In the genomic region with DNA sequence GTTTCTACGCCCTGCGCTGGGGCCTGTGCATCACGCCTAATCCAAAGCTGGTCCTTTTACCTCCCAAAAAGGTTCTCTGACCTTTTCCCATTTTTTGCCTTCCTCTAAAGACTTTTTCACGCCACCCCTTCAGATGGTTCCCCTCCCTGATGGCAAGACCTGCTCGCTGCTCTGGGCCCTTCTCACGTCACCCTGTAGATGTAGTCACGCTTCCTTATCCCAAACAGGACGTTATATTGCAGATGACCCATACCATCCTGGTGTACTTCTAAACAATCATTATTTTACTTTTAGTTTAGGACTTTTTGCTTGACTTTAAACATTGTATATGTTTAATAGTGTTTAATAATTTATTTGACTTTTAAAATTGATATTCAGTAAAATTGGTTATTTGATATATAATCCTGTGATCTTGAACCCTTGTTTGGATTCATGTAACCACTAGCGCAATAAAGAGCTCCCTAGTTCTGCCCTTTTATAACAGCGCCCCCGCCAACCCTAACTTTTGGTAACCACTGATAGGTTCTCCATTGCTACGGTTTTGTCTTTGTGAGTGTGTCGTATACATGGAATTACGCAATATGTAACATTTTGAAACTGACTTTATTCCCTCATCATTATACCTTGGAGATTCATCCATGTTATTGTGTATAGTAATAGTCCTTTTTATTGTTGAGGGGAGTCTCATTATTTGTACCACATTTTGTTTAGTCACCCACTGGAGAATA, we compare ENCODE assay signal across 8 cellular contexts. TPM values are rescaled to one million over a fixed set of nuclear protein-coding genes. Genes with fewer than 3 reads are reported as not detected.
A peak's percentile ranks its signal among the peaks of the same experiment; 100 is the strongest.
DNase-seq lines count a peak whose midpoint lies in the region; ATAC-seq, FAIRE-seq and TF ChIP-seq lines count a peak whose summit lies in the region.

No MANE protein-coding gene starts in this region.

- no peaks in the 10 kb centered on the region for H3K9me3 ChIP-seq in BE2C
- no peaks in the 10 kb centered on the region for H3K9me3 ChIP-seq in keratinocyte (ENCODE audit: control insufficient read depth, low read depth, low read length)

- H3K27ac Mint-ChIP-seq in activated naive CD8-positive, alpha-beta T cell treated with anti-CD3 and anti-CD28 coated beads, Interleukin-2, amount 10 ng/mL, durations not matched to agents 7 days and 5 days, result peak overlapping the region; percentile 36

- POLR2A ChIA-PET in activated naive CD8-positive, alpha-beta T cell treated with anti-CD3 and anti-CD28 coated beads, Interleukin-2, amount 10 ng/mL, durations not matched to agents 7 days and 5 days (lab: Charles Lee), result no interaction called here

- H3K4me3 Mint-ChIP-seq in activated naive CD8-positive, alpha-beta T cell treated with anti-CD3 and anti-CD28 coated beads, Interleukin-2, amount 10 ng/mL, durations not matched to agents 7 days and 5 days, result peak overlapping the region; percentile 89

- H3K79me2 ChIP-seq in keratinocyte (ENCODE audit: control insufficient read depth, insufficient read depth, low read length), result no peaks in the 10 kb centered on the region

- H3K4me2 ChIP-seq in keratinocyte (ENCODE audit: control insufficient read depth, extremely low read depth, insufficient read depth, low read depth, low read length), result peak overlapping the region; percentile 78

- H3K4me3 ChIP-seq in BE2C (ENCODE audit: low read depth, low read length) (peak overlapping the region; percentile 73), keratinocyte (ENCODE audit: control insufficient read depth in 2 of 3, extremely low read depth in 1 of 3, insufficient read depth in 2 of 3, low read depth in 1 of 3, low read length in 3 of 3) (peak overlapping the region; percentile 48 to 72 (median 58))

- DNase-seq in BE2C, result no peak
- DNase-seq in activated naive CD8-positive, alpha-beta T cell treated with anti-CD3 and anti-CD28 coated beads, Interleukin-2, amount 10 ng/mL, durations not matched to agents 7 days and 5 days, result no peak
- DNase-seq in keratinocyte (ENCODE audit: low read depth, low spot score), result no peak
- no peak for DNase-seq in substantia nigra (lab: John Stamatoyannopoulos, UW)
- no peak for DNase-seq in stimulated activated CD4-positive, alpha-beta T cell treated with anti-CD3 and anti-CD28 coated beads, Interleukin-15, amount 100 ng/mL, for 24 hours
- no peak for DNase-seq in GDM1 (lab: John Stamatoyannopoulos, UW)

- H4K20me1 ChIP-seq in keratinocyte (ENCODE audit: control insufficient read depth, extremely low read depth, insufficient read depth, low read length), result no peaks in the 10 kb centered on the region

- H3K36me3 Mint-ChIP-seq in activated naive CD8-positive, alpha-beta T cell treated with anti-CD3 and anti-CD28 coated beads, Interleukin-2, amount 10 ng/mL, durations not matched to agents 7 days and 5 days, result no peaks in the 10 kb centered on the region

- peak overlapping the region; percentile 40 for H3K9ac ChIP-seq in keratinocyte (ENCODE audit: control insufficient read depth, extremely low read depth, insufficient read depth, low read length)

- peaks cover 34% of the 10 kb centered on the region for H3K27me3 Mint-ChIP-seq in activated naive CD8-positive, alpha-beta T cell treated with anti-CD3 and anti-CD28 coated beads, Interleukin-2, amount 10 ng/mL, durations not matched to agents 7 days and 5 days

- H3K27ac ChIP-seq in keratinocyte (ENCODE audit: control insufficient read depth, insufficient read depth, low read length) (no peak overlapping the region), substantia nigra (ENCODE audit: low read depth, low read length, poor library complexity, severe bottlenecking) (peak overlapping the region; percentile 92)

- H3K9me1 ChIP-seq in keratinocyte (ENCODE audit: control insufficient read depth, extremely low read depth, insufficient read depth, low read length), result no peaks in the 10 kb centered on the region

- H3K27me3 ChIP-seq in BE2C, result peaks cover 9% of the 10 kb centered on the region
- H3K27me3 ChIP-seq in keratinocyte (ENCODE audit: control insufficient read depth, extremely low read depth, insufficient read depth, low read length), result peaks cover 8% of the 10 kb centered on the region

- H3K9me3 Mint-ChIP-seq in activated naive CD8-positive, alpha-beta T cell treated with anti-CD3 and anti-CD28 coated beads, Interleukin-2, amount 10 ng/mL, durations not matched to agents 7 days and 5 days, result no peaks in the 10 kb centered on the region

- TF ChIP-seq CTCF in BE2C (IDR thresholded peaks at IDR 0.05; ENCODE audit: low read depth, low read length) (no peak), keratinocyte (optimal IDR thresholded peaks at IDR 0.05 in 1 of 3, IDR thresholded peaks at IDR 0.05 in 1 of 3, conservative IDR thresholded peaks at IDR 0.05 in 1 of 3; ENCODE audit: extremely low read depth in 1 of 3, insufficient read depth in 2 of 3, low read length in 3 of 3) (no peak)

- H3K4me1 Mint-ChIP-seq in activated naive CD8-positive, alpha-beta T cell treated with anti-CD3 and anti-CD28 coated beads, Interleukin-2, amount 10 ng/mL, durations not matched to agents 7 days and 5 days, result peaks cover 4% of the 10 kb centered on the region

- H2AFZ ChIP-seq in keratinocyte (ENCODE audit: control insufficient read depth, low read length), result peak overlapping the region; percentile 81

- dilution Hi-C loops in keratinocyte (cut with MboI; ENCODE audit: extremely low pct_ligation_motif_present, low sequenced_read_pairs), result no loop called here

- peak; percentile 10 for ATAC-seq in HG02870 (IDR thresholded peaks at IDR 0.05; ENCODE audit: unreplicated experiment)
- ATAC-seq in activated naive CD8-positive, alpha-beta T cell treated with anti-CD3 and anti-CD28 coated beads, Interleukin-2, amount 10 ng/mL, durations not matched to agents 7 days and 5 days (ENCODE audit: low read depth), result no peak
- ATAC-seq in HG02938 (IDR thresholded peaks at IDR 0.05; ENCODE audit: unreplicated experiment), result no peak

- H3K4me1 ChIP-seq in BE2C, result 0 out of 2 replicates have a peak, but pooled peaks cover 3% of the 10 kb centered on the region
- no peaks in the 10 kb centered on the region for H3K4me1 ChIP-seq in keratinocyte (ENCODE audit: control insufficient read depth, extremely low read depth, insufficient read depth, low read length)

- no peak for FAIRE-seq in keratinocyte (lab: Jason Lieb, UNC)

- H3K36me3 ChIP-seq in BE2C (no peaks in the 10 kb centered on the region), keratinocyte (ENCODE audit: control insufficient read depth in 2 of 2, extremely low read depth in 1 of 2, insufficient read depth in 2 of 2, low read length in 2 of 2) (no peaks in the 10 kb centered on the region)

RNA-seq across cellular contexts. Expression of a gene that starts 0.8 kb away (rescaled TPM):
- polyA plus RNA-seq in BE2C (2012; ENCODE audit: insufficient read depth, insufficient read length, low read depth), result 1.8 TPM
- total RNA-seq in activated naive CD8-positive, alpha-beta T cell treated with anti-CD3 and anti-CD28 coated beads, Interleukin-2, amount 10 ng/mL, durations not matched to agents 7 days and 5 days, result 1 to 10 TPM; 3.3 to 3.4 TPM
- polyA plus RNA-seq in keratinocyte, result 0.01 to 0.08 TPM (median 0.01 TPM) in 3 replicates
- 0.05 TPM for polyA plus RNA-seq in keratinocyte (2011; ENCODE audit: low read depth)
- 0.01 and 0.04 TPM in 2 replicates for polyA plus RNA-seq in keratinocyte (2011; cell fraction: cytosol; rRNA removed)
- 0.15 and 0.24 TPM in 2 replicates for polyA plus RNA-seq in keratinocyte (2011; cell fraction: nucleus; rRNA removed)
- polyA plus RNA-seq in keratinocyte (2012; ENCODE audit: low replicate concordance), result 0.02 and 0.14 TPM in 2 replicates
- polyA minus RNA-seq in keratinocyte, result 0.03 to 0.26 TPM in 2 of 3 replicates, not detected in the other
- polyA minus RNA-seq in keratinocyte (2011; cell fraction: cytosol; rRNA and poly(A)+ RNA removed), result not detected
- 0.11 TPM in 1 of 2 replicates, not detected in the other for polyA minus RNA-seq in keratinocyte (2011; cell fraction: nucleus; rRNA and poly(A)+ RNA removed)
